ENCODE assay signal across 22 cellular contexts in the genomic region with DNA sequence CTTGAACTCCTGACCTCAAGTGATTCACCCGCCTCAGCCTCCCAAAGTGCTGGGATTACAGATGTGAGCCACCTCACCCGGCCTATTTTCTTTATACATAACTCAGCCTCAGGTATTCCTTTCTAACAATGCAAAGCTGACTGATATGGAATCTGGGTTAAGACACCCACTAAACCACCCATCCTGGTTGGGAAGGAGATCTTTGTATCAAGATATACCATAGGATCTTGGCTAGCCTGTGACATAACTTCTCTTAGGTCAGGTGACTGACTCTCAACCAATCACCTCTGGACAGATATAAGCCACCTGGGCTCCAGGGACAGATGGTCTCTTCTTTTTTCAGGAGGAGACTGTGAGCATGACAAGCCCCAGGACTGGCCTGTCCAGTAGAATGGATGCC.
"Had no signal": no experiment of that assay in that cellular context is flagged by ENCODE, and none has a peak within 500 bp of the region (broad histone marks: within the 10 kb centered on the region; RNA-seq: fewer than 3 reads in every experiment).

No MANE protein-coding gene starts in this region.

- H3K4me3 ChIP-seq: breast epithelium, left ventricle myocardium inferior, prostate gland, skin epidermis had no signal

- ATAC-seq: activated CD8-positive, alpha-beta T cell treated with anti-CD3 and anti-CD28 coated beads, Interleukin-2, amount 10 ng/mL, durations not matched to agents 7 days and 5 days; right cardiac atrium had no signal

- H3K27me3 ChIP-seq: breast epithelium had no signal

- H3K36me3 ChIP-seq: breast epithelium, left ventricle myocardium inferior, prostate gland had no signal

- DNase-seq: activated B cell treated with CpG ODN at 0.5 μM for 24 hours; activated CD4-positive, alpha-beta T cell treated with anti-CD3 and anti-CD28 coated beads for 48 hours; activated CD8-positive, alpha-beta memory T cell treated with anti-CD3 and anti-CD28 coated beads, Interleukin-2, amount 50 U/mL, for 48 hours; activated CD8-positive, alpha-beta T cell treated with anti-CD3 and anti-CD28 coated beads, Interleukin-2, amount 10 ng/mL, durations not matched to agents 7 days and 5 days; activated gamma-delta T cell treated with Interleukin-2 at 50 U/mL for 16 hours; activated naive CD8-positive, alpha-beta T cell treated with anti-CD3 and anti-CD28 coated beads for 36 hours; amygdala; erythroblast; kidney; left ventricle myocardium inferior; occipital lobe; right cardiac atrium; stimulated activated CD4-positive, alpha-beta T cell treated with anti-CD3 and anti-CD28 coated beads, Interleukin-15, amount 100 ng/mL, for 24 hours; stimulated activated CD4-positive, alpha-beta T cell treated with anti-CD3 and anti-CD28 coated beads, Interleukin-4, amount 100 ng/mL, for 4 hours; stimulated activated CD8-positive, alpha-beta memory T cell treated with anti-CD3 and anti-CD28 coated beads, Interleukin-4, amount 100 ng/mL, for 48 hours; stimulated activated naive CD4-positive, alpha-beta T cell treated with Interleukin-2 at 50 U/mL for 16 hours; substantia nigra; T-helper 2 cell; trophoblast cell had no signal

- H3K9me3 ChIP-seq: prostate gland had no signal

- H3K27ac ChIP-seq: breast epithelium, left ventricle myocardium inferior, prostate gland, skin epidermis had no signal

- H3K4me1 ChIP-seq: breast epithelium, left ventricle myocardium inferior, prostate gland had no signal
